In genomic region chr12:95857799-95858198, GRCh38 we compare ENCODE assay signal across 12 cellular contexts. TPM values are rescaled to one million over a fixed set of nuclear protein-coding genes. Genes with fewer than 3 reads are reported as not detected.
DNase-seq lines count a peak whose midpoint lies in the region; TF ChIP-seq lines count a peak whose summit lies in the region.
"Had no signal": no experiment of that assay in that cellular context is flagged by ENCODE, and none has a peak within 500 bp of the region (broad histone marks: within the 10 kb centered on the region; RNA-seq: fewer than 3 reads in every experiment).

No MANE protein-coding gene starts in this region.

- H3K36me3 ChIP-seq in iPS-15b (ENCODE audit: control insufficient read depth, insufficient read depth, low read length) (peaks cover 9% of the 10 kb centered on the region), spleen (peaks cover 2 to 19% (median 16%) of the 10 kb centered on the region in 6 donors), uterus (no peaks in the 10 kb centered on the region)

- H3K4me1 ChIP-seq in iPS-15b (ENCODE audit: control insufficient read depth, insufficient read depth, low read length) (peaks cover 5% of the 10 kb centered on the region), spleen (peaks cover 16 to 41% (median 33%) of the 10 kb centered on the region in 6 donors), uterus (no peaks in the 10 kb centered on the region)

- peak; percentile 39 for DNase-seq in NCI-H748 (lab: John Stamatoyannopoulos, UW; ENCODE audit: unreplicated experiment)
- no peak for DNase-seq in NCI-H748 treated with DMSO at 0.1 percent for 48 hours (lab: John Stamatoyannopoulos, UW)
- no peak for DNase-seq in spleen
- DNase-seq in uterus = no peak
- no peak for DNase-seq in T-helper 9 cell
- DNase-seq in NCI-H2081 treated with DMSO at 0.1 percent for 48 hours (lab: John Stamatoyannopoulos, UW) = no peak
- DNase-seq: NCI-H1105 treated with DMSO at 0.1 percent for 48 hours had no signal

- no peak for TF ChIP-seq POLR2A in spleen (IDR thresholded peaks at IDR 0.05)
- TF ChIP-seq POLR2A in uterus (IDR thresholded peaks at IDR 0.05) = no peak

- H3K9ac ChIP-seq in iPS-15b (ENCODE audit: low read depth, low read length) = no peak overlapping the region

- peak overlapping the region; percentile 87; the same call in 1 of the 2 replicates for H3K27ac ChIP-seq in VCaP
- no peak overlapping the region for H3K27ac ChIP-seq in spleen
- H3K27ac ChIP-seq in uterus = no peak overlapping the region
- H3K27ac ChIP-seq: adrenal gland, epithelial cell of prostate had no signal

- H3K27me3 ChIP-seq in iPS-15b (ENCODE audit: control insufficient read depth, insufficient read depth, low read length) (no peaks in the 10 kb centered on the region), spleen (replicated peaks in 1 of 7) (peaks cover 0 to 7% (median 0%) of the 10 kb centered on the region in 7 donors), uterus (no peaks in the 10 kb centered on the region)
- H3K27me3 ChIP-seq: adrenal gland had no signal

- WGBS in spleen, 5 donors = 40 to 68% (median 45%) methylated on average over 18 of the region's 18 CpGs

- peak overlapping the region; percentile 93 for H3K4me3 ChIP-seq in iPS-15b (ENCODE audit: low read depth, low read length)
- peak overlapping the region in 5 of 8 donors; percentile 89 to 94 (median 90) for H3K4me3 ChIP-seq in spleen
- H3K4me3 ChIP-seq in uterus = no peak overlapping the region
- H3K4me3 ChIP-seq: lung had no signal

- no peaks in the 10 kb centered on the region for H3K9me3 ChIP-seq in iPS-15b (ENCODE audit: control insufficient read depth, insufficient read depth, low read length)
- H3K9me3 ChIP-seq in spleen = no peaks in the 10 kb centered on the region
- H3K9me3 ChIP-seq in uterus = no peaks in the 10 kb centered on the region
- H3K9me3 ChIP-seq: adrenal gland had no signal

- no peak for TF ChIP-seq CTCF in VCaP (conservative IDR thresholded peaks at IDR 0.05)
- TF ChIP-seq CTCF in spleen (IDR thresholded peaks at IDR 0.05 in 8 of 11, conservative IDR thresholded peaks at IDR 0.05 in 3 of 11) = no peak
- TF ChIP-seq CTCF in uterus (IDR thresholded peaks at IDR 0.05) = no peak

- intact Hi-C loops in spleen (cut with DNase I; ENCODE audit: low total_unique reads) (no loop called here), uterus (cut with DNase I; ENCODE audit: low total_unique reads) (no loop called here)

RNA-seq across cellular contexts. Expression of gene SNRPF, which starts 1.0 kb away (rescaled TPM):
- total RNA-seq in spleen (10 to 100 TPM in 6 of 7 donors, 1 to 10 TPM in 1; 5.6 to 19.4 (median 17.7) TPM), uterus (10 to 100 TPM in 3 of 4 donors, under 1 TPM in 1; 0.26 to 23.1 (median 16.1) TPM)
- 10 to 100 TPM; 35.7 to 50.3 (median 44.4) TPM for polyA plus RNA-seq in spleen

Comparison
In these comparisons a context has a peak if more than half of its experiments do, and no peak if none do; other contexts are left out.
1. H3K4me3 ChIP-seq: peak in iPS-15b (single experiment) and spleen (5 of 8); none in uterus (0 of 2).